ENCODE assay signal across 18 cellular contexts in genomic region chr2:207240649-207241048, GRCh38.
DNase-seq lines count a peak whose midpoint lies in the region; ATAC-seq, FAIRE-seq and TF ChIP-seq lines count a peak whose summit lies in the region.
"Had no signal": no experiment of that assay in that cellular context is flagged by ENCODE, and none has a peak within 500 bp of the region (broad histone marks: within the 10 kb centered on the region; RNA-seq: fewer than 3 reads in every experiment).

No MANE protein-coding gene starts in this region.

- CTCF ChIA-PET in activated CD4-positive, alpha-beta T cell treated with anti-CD3 and anti-CD28 coated beads for 36 hours (lab: Charles Lee): interaction anchor here (0.9 to 2.6 kb wide), 3 partner anchors 10 to 120 kb away, joined by 3 to 17 read pairs (median 4); no protein-coding TSS in a partner anchor

- peak overlapping the region; percentile 11 for H3K4me3 ChIP-seq in bronchial epithelial cell (ENCODE audit: low read depth, low read length)
- H3K4me3 ChIP-seq: SJCRH30, upper lobe of left lung had no signal

- peak; percentile 35 for ATAC-seq in activated CD4-positive, alpha-beta T cell treated with anti-CD3 and anti-CD28 coated beads for 36 hours
- peak; percentile 31 for ATAC-seq in stimulated activated effector memory CD8-positive, alpha-beta T cell treated with anti-CD3 and anti-CD28 coated beads, Interleukin-12 subunit alpha, Interleukin-12 subunit beta, amount 100 ng/mL, for 72 hours
- no peak for ATAC-seq in GM21737 (IDR thresholded peaks at IDR 0.05; ENCODE audit: unreplicated experiment)
- ATAC-seq in GM18867 (IDR thresholded peaks at IDR 0.05; ENCODE audit: unreplicated experiment): no peak

- peaks cover 7% of the 10 kb centered on the region for H3K4me1 Mint-ChIP-seq in activated CD4-positive, alpha-beta T cell treated with anti-CD3 and anti-CD28 coated beads for 36 hours
- H3K4me1 Mint-ChIP-seq in stimulated activated effector memory CD8-positive, alpha-beta T cell treated with anti-CD3 and anti-CD28 coated beads, Interleukin-12 subunit alpha, Interleukin-12 subunit beta, amount 100 ng/mL, for 72 hours: peaks cover 6% of the 10 kb centered on the region

- H3K36me3 ChIP-seq in bronchial epithelial cell (ENCODE audit: control insufficient read depth, insufficient read depth, low read length): peaks cover 2% of the 10 kb centered on the region
- H3K36me3 ChIP-seq: SJCRH30, upper lobe of left lung had no signal

- no peak overlapping the region for H3K4me3 Mint-ChIP-seq in activated CD4-positive, alpha-beta T cell treated with anti-CD3 and anti-CD28 coated beads for 36 hours
- no peak overlapping the region for H3K4me3 Mint-ChIP-seq in stimulated activated effector memory CD8-positive, alpha-beta T cell treated with anti-CD3 and anti-CD28 coated beads, Interleukin-12 subunit alpha, Interleukin-12 subunit beta, amount 100 ng/mL, for 72 hours

- H3K27ac Mint-ChIP-seq in activated CD4-positive, alpha-beta T cell treated with anti-CD3 and anti-CD28 coated beads for 36 hours: no peak overlapping the region
- no peak overlapping the region for H3K27ac Mint-ChIP-seq in stimulated activated effector memory CD8-positive, alpha-beta T cell treated with anti-CD3 and anti-CD28 coated beads, Interleukin-12 subunit alpha, Interleukin-12 subunit beta, amount 100 ng/mL, for 72 hours

- no peaks in the 10 kb centered on the region for H3K27me3 Mint-ChIP-seq in activated CD4-positive, alpha-beta T cell treated with anti-CD3 and anti-CD28 coated beads for 36 hours

- H3K27me3 ChIP-seq in bronchial epithelial cell (ENCODE audit: control insufficient read depth, insufficient read depth, low read length): no peaks in the 10 kb centered on the region
- H3K27me3 ChIP-seq: SJCRH30, upper lobe of left lung had no signal

- peaks cover 3% of the 10 kb centered on the region for H3K9me3 Mint-ChIP-seq in activated CD4-positive, alpha-beta T cell treated with anti-CD3 and anti-CD28 coated beads for 36 hours (ENCODE audit: low read depth)
- H3K9me3 Mint-ChIP-seq in stimulated activated effector memory CD8-positive, alpha-beta T cell treated with anti-CD3 and anti-CD28 coated beads, Interleukin-12 subunit alpha, Interleukin-12 subunit beta, amount 100 ng/mL, for 72 hours: no peaks in the 10 kb centered on the region

- intact Hi-C loops in activated CD4-positive, alpha-beta T cell treated with anti-CD3 and anti-CD28 coated beads for 36 hours (cut with DNase I, micrococcal nuclease): loop anchor here (1.0 to 5.0 kb wide), 11 partner anchors 16 to 232 kb away; no protein-coding TSS in a partner anchor

- H3K36me3 Mint-ChIP-seq in activated CD4-positive, alpha-beta T cell treated with anti-CD3 and anti-CD28 coated beads for 36 hours (ENCODE audit: low read depth): no peaks in the 10 kb centered on the region
- no peaks in the 10 kb centered on the region for H3K36me3 Mint-ChIP-seq in stimulated activated effector memory CD8-positive, alpha-beta T cell treated with anti-CD3 and anti-CD28 coated beads, Interleukin-12 subunit alpha, Interleukin-12 subunit beta, amount 100 ng/mL, for 72 hours

- no peak for TF ChIP-seq CTCF in bronchial epithelial cell (IDR thresholded peaks at IDR 0.05; ENCODE audit: insufficient read depth, low read length, severe bottlenecking)

- DNase-seq in activated CD4-positive, alpha-beta T cell treated with anti-CD3 and anti-CD28 coated beads for 36 hours: peak; percentile 45
- no peak for DNase-seq in activated CD4-positive, alpha-beta T cell treated with anti-CD3 and anti-CD28 coated beads for 4 hours
- DNase-seq in LHCN-M2 (ENCODE audit: low read depth) (peak; percentile 79), bronchial epithelial cell (ENCODE audit: low read depth) (no peak), DMS114 treated with DMSO at 0.1 percent for 48 hours (lab: John Stamatoyannopoulos, UW; ENCODE audit: unreplicated experiment) (no peak)
- no peak for DNase-seq in stimulated activated effector memory CD8-positive, alpha-beta T cell treated with anti-CD3 and anti-CD28 coated beads, Interleukin-12 subunit alpha, Interleukin-12 subunit beta, amount 100 ng/mL, for 72 hours (ENCODE audit: low spot score in 2 of 2)
- DNase-seq: activated CD4-positive, CD25-positive, alpha-beta regulatory T cell; activated gamma-delta T cell treated with Interleukin-2 at 50 U/mL for 16 hours; NCI-H1436; NCI-H774; retina; SJCRH30; upper lobe of left lung had no signal

- FAIRE-seq in bronchial epithelial cell (lab: Jason Lieb, UNC): no peak
- FAIRE-seq: D721Med, GM19239, H1 had no signal

- POLR2A ChIA-PET in activated CD4-positive, alpha-beta T cell treated with anti-CD3 and anti-CD28 coated beads for 36 hours (lab: Charles Lee): interaction anchor here (0.5 to 2.6 kb wide), 5 partner anchors 14 to 266 kb away, joined by 3 to 15 read pairs (median 5); partner anchors contain the start of gene KLF7

Comparison
In these comparisons a context has a peak if more than half of its experiments do, and no peak if none do; other contexts are left out.
1. DNase-seq: peak in activated CD4-positive, alpha-beta T cell treated with anti-CD3 and anti-CD28 coated beads for 36 hours (single experiment) and LHCN-M2 (single experiment); none in activated CD4-positive, alpha-beta T cell treated with anti-CD3 and anti-CD28 coated beads for 4 hours (0 of 2), bronchial epithelial cell (single experiment), stimulated activated effector memory CD8-positive, alpha-beta T cell treated with anti-CD3 and anti-CD28 coated beads, Interleukin-12 subunit alpha, Interleukin-12 subunit beta, amount 100 ng/mL, for 72 hours (0 of 2) and DMS114 treated with DMSO at 0.1 percent for 48 hours (single experiment).
2. ATAC-seq: peak in activated CD4-positive, alpha-beta T cell treated with anti-CD3 and anti-CD28 coated beads for 36 hours (single experiment) and stimulated activated effector memory CD8-positive, alpha-beta T cell treated with anti-CD3 and anti-CD28 coated beads, Interleukin-12 subunit alpha, Interleukin-12 subunit beta, amount 100 ng/mL, for 72 hours (single experiment); none in GM21737 (single experiment) and GM18867 (single experiment).